ENCODE assay signal across 8 cellular contexts in genomic region chr1:48777219-48777895, GRCh38. TPM values are rescaled to one million over a fixed set of nuclear protein-coding genes. Genes with fewer than 3 reads are reported as not detected.
A peak's percentile ranks its signal among the peaks of the same experiment; 100 is the strongest.
DNase-seq lines count a peak whose midpoint lies in the region; ATAC-seq and TF ChIP-seq lines count a peak whose summit lies in the region.

No MANE protein-coding gene starts in this region.

- no peaks in the 10 kb centered on the region for H4K20me1 ChIP-seq in Karpas-422 (ENCODE audit: insufficient read depth, low read depth, low read length)

- DNase-seq in DMS79 (lab: John Stamatoyannopoulos, UW) (peak; percentile 30), NT2/D1 (ENCODE audit: low read depth, low spot score) (no peak), 8988T (no peak), Karpas-422 (no peak), NCI-H226 (no peak)

- H3K4me1 ChIP-seq in NT2/D1 (ENCODE audit: insufficient read depth, insufficient read length) = no peaks in the 10 kb centered on the region
- peaks cover 0 to 47% (median 7%) of the 10 kb centered on the region in 3 donors for H3K4me1 ChIP-seq in gastroesophageal sphincter
- H3K4me1 ChIP-seq in parathyroid adenoma = peaks cover 6% of the 10 kb centered on the region
- no peaks in the 10 kb centered on the region for H3K4me1 ChIP-seq in Karpas-422 (ENCODE audit: low read length)

- H3K4me3 ChIP-seq in NT2/D1 (ENCODE audit: insufficient read length, low read depth) (peak overlapping the region; percentile 88), gastroesophageal sphincter (peak overlapping the region; percentile 87 to 95), parathyroid adenoma (ENCODE audit: low read depth, low read length) (peak overlapping the region; percentile 85), Karpas-422 (ENCODE audit: low read length) (no peak overlapping the region)

- no peak for ATAC-seq in gastroesophageal sphincter
- ATAC-seq in HG02970 (IDR thresholded peaks at IDR 0.05; ENCODE audit: low FRiP score, unreplicated experiment) = no peak

- WGBS in gastroesophageal sphincter (ENCODE audit: low coverage in 1 of 2), 2 donors = 1 to 2% methylated on average over 9 to 11 of the region's 17 CpGs

- peaks cover 24% of the 10 kb centered on the region for H3K27me3 ChIP-seq in NT2/D1 (ENCODE audit: insufficient read depth, insufficient read length)
- no peaks in the 10 kb centered on the region for H3K27me3 ChIP-seq in gastroesophageal sphincter
- no peaks in the 10 kb centered on the region for H3K27me3 ChIP-seq in parathyroid adenoma (ENCODE audit: control insufficient read depth, insufficient read depth, low read length)
- H3K27me3 ChIP-seq in Karpas-422 (ENCODE audit: low read length) = no peaks in the 10 kb centered on the region

- no peak for TF ChIP-seq EP300 in gastroesophageal sphincter (IDR thresholded peaks at IDR 0.05)

- no peaks in the 10 kb centered on the region for H3K79me2 ChIP-seq in parathyroid adenoma
- no peaks in the 10 kb centered on the region for H3K79me2 ChIP-seq in Karpas-422 (ENCODE audit: low read length)

- H3K27ac ChIP-seq in gastroesophageal sphincter (peak overlapping the region in 2 of 4 donors; percentile 87 to 89), parathyroid adenoma (peak overlapping the region; percentile 13), Karpas-422 (ENCODE audit: low read length) (no peak overlapping the region)

- H3K9ac ChIP-seq in NT2/D1 (ENCODE audit: insufficient read length, low read depth) (peak overlapping the region; percentile 76), parathyroid adenoma (no peak overlapping the region), Karpas-422 (ENCODE audit: low read length) (no peak overlapping the region)

- H2AFZ ChIP-seq in parathyroid adenoma = peak overlapping the region; percentile 78
- no peak overlapping the region for H2AFZ ChIP-seq in Karpas-422 (ENCODE audit: low read length)

- H3K36me3 ChIP-seq in NT2/D1 (ENCODE audit: insufficient read depth, insufficient read length, low read length) (no peaks in the 10 kb centered on the region), gastroesophageal sphincter (no peaks in the 10 kb centered on the region), parathyroid adenoma (ENCODE audit: control insufficient read depth, insufficient read depth, low read length) (no peaks in the 10 kb centered on the region), Karpas-422 (ENCODE audit: insufficient read depth, low read length) (no peaks in the 10 kb centered on the region)

- H3K4me2 ChIP-seq in parathyroid adenoma (ENCODE audit: low read length) (peak overlapping the region; percentile 98), Karpas-422 (ENCODE audit: low read depth, low read length, poor library complexity, severe bottlenecking) (no peak overlapping the region)

- no peak for TF ChIP-seq CTCF in gastroesophageal sphincter (IDR thresholded peaks at IDR 0.05)
- TF ChIP-seq CTCF in parathyroid adenoma (IDR thresholded peaks at IDR 0.05) = no peak

- H3K9me3 ChIP-seq in NT2/D1 (ENCODE audit: insufficient read depth, low read length) (no peaks in the 10 kb centered on the region), gastroesophageal sphincter (no peaks in the 10 kb centered on the region), parathyroid adenoma (ENCODE audit: control insufficient read depth, low read length) (no peaks in the 10 kb centered on the region), Karpas-422 (ENCODE audit: low read length) (no peaks in the 10 kb centered on the region)

- no peaks in the 10 kb centered on the region for H3K9me2 ChIP-seq in Karpas-422 (replicated peaks; ENCODE audit: insufficient read depth, low read length)

- no peak for TF ChIP-seq POLR2A in gastroesophageal sphincter (IDR thresholded peaks at IDR 0.05)

RNA-seq across cellular contexts. Expression of gene BEND5, which starts 0.7 kb away (rescaled TPM):
- total RNA-seq in gastroesophageal sphincter = 10 to 100 TPM in 1 of 4 donors, 1 to 10 TPM in 3; 2.6 to 10.4 (median 5.9) TPM
- not detected in 2 replicates for total RNA-seq in Karpas-422 (2014; rRNA removed; shearing (Covaris generic); ENCODE audit: low replicate concordance)
